1 cellular context compared by ENCODE assay signal in genomic region chr2:101781730-101782426, GRCh38.
TF ChIP-seq lines count a peak whose summit lies in the region.

No MANE protein-coding gene starts in this region.

TF ChIP-seq in K562, 482 proteins besides CTCF, POLR2A, EP300 and RAD21 (continued from another document):
- TF ChIP-seq SMC3 (conservative IDR thresholded peaks at IDR 0.05; ENCODE audit: insufficient read depth, low read depth, low read length) = no peak
- no peak for TF ChIP-seq NR2C1 (IDR thresholded peaks at IDR 0.05)
- TF ChIP-seq NR2C1 (tag; IDR thresholded peaks at IDR 0.05) = no peak
- no peak for TF ChIP-seq POLR2AphosphoS5 (IDR thresholded peaks at IDR 0.05; ENCODE audit: control insufficient read depth, insufficient read depth, low read depth, low read length)
- TF ChIP-seq RHOXF2B (CRISPR knock-in tag; conservative IDR thresholded peaks at IDR 0.05) = no peak
